In genomic region chr11:92391866-92392265, GRCh38 we compare ENCODE assay signal across 23 cellular contexts.
A peak's percentile ranks its signal among the peaks of the same experiment; 100 is the strongest.
DNase-seq lines count a peak whose midpoint lies in the region; ATAC-seq and TF ChIP-seq lines count a peak whose summit lies in the region.
"Had no signal": no experiment of that assay in that cellular context is flagged by ENCODE, and none has a peak within 500 bp of the region (broad histone marks: within the 10 kb centered on the region; RNA-seq: fewer than 3 reads in every experiment).

No MANE protein-coding gene starts in this region.

- H3K27ac Mint-ChIP-seq in HFFc6: no peak overlapping the region
- H3K27ac Mint-ChIP-seq: CD14-positive monocyte; CD4-positive, alpha-beta memory T cell had no signal

- peaks cover 7% of the 10 kb centered on the region for H3K27me3 Mint-ChIP-seq in HFFc6 (ENCODE audit: insufficient read depth)
- H3K27me3 Mint-ChIP-seq: CD4-positive, alpha-beta memory T cell; CD4-positive, CD25-positive, alpha-beta regulatory T cell had no signal

- no peaks in the 10 kb centered on the region for H3K9me2 ChIP-seq in Karpas-422 (replicated peaks; ENCODE audit: insufficient read depth, low read length)

- no peaks in the 10 kb centered on the region for H3K36me3 Mint-ChIP-seq in HFFc6 (ENCODE audit: low read depth)
- H3K36me3 Mint-ChIP-seq: CD14-positive monocyte; CD4-positive, alpha-beta memory T cell; CD4-positive, CD25-positive, alpha-beta regulatory T cell had no signal

- no peak for TF ChIP-seq CTCF in HFFc6 (IDR thresholded peaks at IDR 0.05)

- H2AFZ ChIP-seq in Karpas-422 (ENCODE audit: low read length): 0 out of 2 replicates have a peak overlapping the region, but pooled peaks have one; percentile 8

- ATAC-seq in GM18867 (IDR thresholded peaks at IDR 0.05; ENCODE audit: unreplicated experiment): no peak
- ATAC-seq: GM12878 had no signal

- H3K4me3 Mint-ChIP-seq in HFFc6: no peak overlapping the region
- H3K4me3 Mint-ChIP-seq: CD14-positive monocyte; CD4-positive, alpha-beta memory T cell; CD4-positive, CD25-positive, alpha-beta regulatory T cell; CD8-positive, alpha-beta memory T cell had no signal

- no peaks in the 10 kb centered on the region; the same call in 1 of the 2 replicates for H3K27me3 ChIP-seq in Karpas-422 (ENCODE audit: low read length)
- H3K27me3 ChIP-seq: BE2C, BLaER1 had no signal

- H3K79me2 ChIP-seq in Karpas-422 (ENCODE audit: low read length): no peaks in the 10 kb centered on the region

- H3K4me3 ChIP-seq in Karpas-422 (ENCODE audit: low read length): no peak overlapping the region
- no peak overlapping the region for H3K4me3 ChIP-seq in skeletal muscle cell (ENCODE audit: low read depth, low read length)
- H3K4me3 ChIP-seq: BLaER1, GM12878 had no signal

- H3K4me2 ChIP-seq in Karpas-422 (ENCODE audit: low read depth, low read length, poor library complexity, severe bottlenecking): no peak overlapping the region
- H3K4me2 ChIP-seq: BLaER1 had no signal

- no peak overlapping the region for H3K27ac ChIP-seq in Karpas-422 (ENCODE audit: low read length)
- H3K27ac ChIP-seq: BLaER1 had no signal

- H3K9me3 ChIP-seq in Karpas-422 (ENCODE audit: low read length): no peaks in the 10 kb centered on the region
- H3K9me3 ChIP-seq: BE2C, BLaER1 had no signal

- H3K9ac ChIP-seq in Karpas-422 (ENCODE audit: low read length): no peak overlapping the region
- H3K9ac ChIP-seq: BLaER1 had no signal

- no peaks in the 10 kb centered on the region for H3K9me3 Mint-ChIP-seq in HFFc6

- H3K4me1 Mint-ChIP-seq in HFFc6 (ENCODE audit: low read depth): no peaks in the 10 kb centered on the region
- H3K4me1 Mint-ChIP-seq: CD14-positive monocyte; CD4-positive, alpha-beta memory T cell; CD4-positive, CD25-positive, alpha-beta regulatory T cell; CD8-positive, alpha-beta memory T cell had no signal

- DNase-seq in Karpas-422 (no peak), skeletal muscle cell (ENCODE audit: low read depth) (peak; percentile 61), HFFc6 (no peak), NCI-H524 (lab: John Stamatoyannopoulos, UW) (no peak)
- DNase-seq: 8988T; ACHN; BE2C; C1 segment of cervical spinal cord; CD4-positive, alpha-beta memory T cell; CD4-positive, CD25-positive, alpha-beta regulatory T cell; CD8-positive, alpha-beta memory T cell; COR-L47; DMS 273 treated with DMSO at 0.1 percent for 48 hours; DMS153; DMS53; DMS79; DND-41; EL; GDM1 had no signal

- H3K36me3 ChIP-seq in Karpas-422 (ENCODE audit: insufficient read depth, low read length): no peaks in the 10 kb centered on the region
- H3K36me3 ChIP-seq: BE2C, BLaER1 had no signal

- H3K4me1 ChIP-seq in Karpas-422 (ENCODE audit: low read length): no peaks in the 10 kb centered on the region
- H3K4me1 ChIP-seq: BLaER1 had no signal

- no peaks in the 10 kb centered on the region for H4K20me1 ChIP-seq in Karpas-422 (ENCODE audit: insufficient read depth, low read depth, low read length)
- H4K20me1 ChIP-seq: BLaER1 had no signal
